8 cellular contexts compared by ENCODE assay signal in the genomic region with DNA sequence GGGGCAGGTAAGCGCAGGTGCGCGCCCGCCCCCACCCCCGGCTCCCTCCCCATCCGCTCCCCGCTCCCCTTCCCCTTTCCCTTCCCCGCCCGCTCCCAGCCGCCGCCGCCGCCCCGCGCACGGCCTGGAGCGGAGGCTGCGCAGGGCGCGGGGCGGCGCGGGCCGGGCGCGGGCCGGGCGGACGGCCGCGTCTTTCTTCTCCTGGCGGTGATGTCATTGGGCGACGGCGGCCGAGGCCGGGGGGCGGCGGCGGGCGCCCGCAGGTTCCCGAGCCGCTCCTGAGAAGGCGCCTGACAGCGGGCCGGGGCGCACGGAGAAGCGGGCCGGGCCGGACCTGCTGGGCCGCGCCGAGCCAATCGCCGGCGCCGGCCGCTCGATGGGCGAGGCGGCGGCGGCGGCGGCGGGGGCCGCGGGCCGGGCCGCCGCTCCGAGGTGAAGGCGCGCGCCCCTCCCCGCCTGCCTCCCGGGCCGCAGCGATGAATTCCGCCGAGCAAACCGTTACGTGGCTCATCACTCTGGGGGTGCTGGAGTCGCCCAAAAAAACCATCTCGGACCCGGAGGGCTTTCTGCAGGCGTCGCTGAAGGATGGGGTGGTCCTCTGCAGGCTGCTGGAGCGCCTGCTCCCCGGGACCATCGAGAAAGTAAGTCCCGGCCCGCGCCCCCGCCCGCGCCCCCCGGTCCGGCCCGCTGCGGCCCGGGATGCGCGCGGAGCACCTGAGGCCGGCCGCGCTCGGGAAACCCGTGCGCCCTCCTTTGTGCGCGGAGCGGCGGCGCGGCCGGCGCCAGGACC. TPM values are rescaled to one million over a fixed set of nuclear protein-coding genes. Genes with fewer than 3 reads are reported as not detected.
DNase-seq lines count a peak whose midpoint lies in the region; ATAC-seq lines count a peak whose summit lies in the region.

ARHGEF7 (plus strand) TSS at position 260 of the 790 bp plus-strand sequence; CDS start at position 477, 217 bp downstream.

- intact Hi-C loops in activated CD4-positive, alpha-beta T cell treated with anti-CD3 and anti-CD28 coated beads, Interleukin-2, amount 10 ng/mL, durations not matched to agents 24 days and 14 days (cut with micrococcal nuclease) = loop anchor here (10.0 kb wide), 3 partner anchors 50 to 950 kb away; partner anchors contain the start of genes COL4A1, COL4A2 and SOX1

- H3K9me3 Mint-ChIP-seq in activated CD4-positive, alpha-beta T cell treated with anti-CD3 and anti-CD28 coated beads, Interleukin-2, amount 10 ng/mL, durations not matched to agents 24 days and 14 days = no peaks in the 10 kb centered on the region
- no peaks in the 10 kb centered on the region for H3K9me3 Mint-ChIP-seq in stimulated activated naive CD8-positive, alpha-beta T cell treated with anti-CD3 and anti-CD28 coated beads, Interleukin-15, Interleukin-2, amounts not matched to agents 100 ng/mL and 50 ng/mL, for 24 hours

- peaks cover 10% of the 10 kb centered on the region for H3K4me1 Mint-ChIP-seq in activated CD4-positive, alpha-beta T cell treated with anti-CD3 and anti-CD28 coated beads, Interleukin-2, amount 10 ng/mL, durations not matched to agents 24 days and 14 days
- H3K4me1 Mint-ChIP-seq in stimulated activated naive CD8-positive, alpha-beta T cell treated with anti-CD3 and anti-CD28 coated beads, Interleukin-15, Interleukin-2, amounts not matched to agents 100 ng/mL and 50 ng/mL, for 24 hours (ENCODE audit: low read depth) = peaks cover 17% of the 10 kb centered on the region

- DNase-seq in activated CD4-positive, alpha-beta T cell treated with anti-CD3 and anti-CD28 coated beads, Interleukin-2, amount 10 ng/mL, durations not matched to agents 24 days and 14 days = no peak
- DNase-seq in activated CD4-positive, alpha-beta T cell treated with anti-CD3 and anti-CD28 coated beads, Interleukin-2, amount 50 U/mL, for 4 hours = no peak
- DNase-seq in NCI-H2171 (lab: John Stamatoyannopoulos, UW) (peak; percentile 24), cerebellar cortex (ENCODE audit: low spot score) (peak; percentile 11), left kidney (ENCODE audit: low read depth, low spot score) (peak; percentile 74)

- no peak for ATAC-seq in HG03457 (IDR thresholded peaks at IDR 0.05; ENCODE audit: unreplicated experiment)
- no peak for ATAC-seq in HG03571 (IDR thresholded peaks at IDR 0.05; ENCODE audit: unreplicated experiment)

- peak within 1 kb of the TSS; percentile 83 for H3K4me3 Mint-ChIP-seq in activated CD4-positive, alpha-beta T cell treated with anti-CD3 and anti-CD28 coated beads, Interleukin-2, amount 10 ng/mL, durations not matched to agents 24 days and 14 days
- H3K4me3 Mint-ChIP-seq in stimulated activated naive CD8-positive, alpha-beta T cell treated with anti-CD3 and anti-CD28 coated beads, Interleukin-15, Interleukin-2, amounts not matched to agents 100 ng/mL and 50 ng/mL, for 24 hours = peak within 1 kb of the TSS; percentile 85

- peaks cover 81% of the 10 kb centered on the region for H3K27me3 Mint-ChIP-seq in activated CD4-positive, alpha-beta T cell treated with anti-CD3 and anti-CD28 coated beads, Interleukin-2, amount 10 ng/mL, durations not matched to agents 24 days and 14 days
- H3K27me3 Mint-ChIP-seq in stimulated activated naive CD8-positive, alpha-beta T cell treated with anti-CD3 and anti-CD28 coated beads, Interleukin-15, Interleukin-2, amounts not matched to agents 100 ng/mL and 50 ng/mL, for 24 hours = peaks cover 76% of the 10 kb centered on the region

- no peak within 1 kb of the TSS for H3K27ac Mint-ChIP-seq in activated CD4-positive, alpha-beta T cell treated with anti-CD3 and anti-CD28 coated beads, Interleukin-2, amount 10 ng/mL, durations not matched to agents 24 days and 14 days
- peak within 1 kb of the TSS; percentile 63 for H3K27ac Mint-ChIP-seq in stimulated activated naive CD8-positive, alpha-beta T cell treated with anti-CD3 and anti-CD28 coated beads, Interleukin-15, Interleukin-2, amounts not matched to agents 100 ng/mL and 50 ng/mL, for 24 hours

- H3K36me3 Mint-ChIP-seq in activated CD4-positive, alpha-beta T cell treated with anti-CD3 and anti-CD28 coated beads, Interleukin-2, amount 10 ng/mL, durations not matched to agents 24 days and 14 days (ENCODE audit: low read depth) = no peaks in the 10 kb centered on the region
- H3K36me3 Mint-ChIP-seq in stimulated activated naive CD8-positive, alpha-beta T cell treated with anti-CD3 and anti-CD28 coated beads, Interleukin-15, Interleukin-2, amounts not matched to agents 100 ng/mL and 50 ng/mL, for 24 hours (ENCODE audit: low read depth) = no peaks in the 10 kb centered on the region

RNA-seq across cellular contexts. Expression of gene ARHGEF7, which starts in this region (rescaled TPM):
- total RNA-seq in activated CD4-positive, alpha-beta T cell treated with anti-CD3 and anti-CD28 coated beads, Interleukin-2, amount 10 ng/mL, durations not matched to agents 24 days and 14 days = 69.3 and 72.3 TPM in 2 replicates

Comparison
In these comparisons a context has a peak if more than half of its experiments do, and no peak if none do; other contexts are left out.
1. DNase-seq: peak in NCI-H2171 (single experiment), cerebellar cortex (single experiment) and left kidney (single experiment); none in activated CD4-positive, alpha-beta T cell treated with anti-CD3 and anti-CD28 coated beads, Interleukin-2, amount 10 ng/mL, durations not matched to agents 24 days and 14 days (single experiment) and activated CD4-positive, alpha-beta T cell treated with anti-CD3 and anti-CD28 coated beads, Interleukin-2, amount 50 U/mL, for 4 hours (0 of 2).